In genomic region chr17:42124256-42124655, GRCh38 we compare ENCODE assay signal across 20 cellular contexts. TPM values are rescaled to one million over a fixed set of nuclear protein-coding genes. Genes with fewer than 3 reads are reported as not detected.
"Had no signal": no experiment of that assay in that cellular context is flagged by ENCODE, and none has a peak within 500 bp of the region (broad histone marks: within the 10 kb centered on the region; RNA-seq: fewer than 3 reads in every experiment).

No MANE protein-coding gene starts in this region.

- ATAC-seq: activated CD8-positive, alpha-beta T cell treated with anti-CD3 and anti-CD28 coated beads for 36 hours; activated T-cell treated with anti-CD3 and anti-CD28 coated beads, Interleukin-2, amount 50 U/mL, for 4 hours; left ventricle myocardium superior; pancreas; WTC11 had no signal

- H3K27ac Mint-ChIP-seq: activated CD8-positive, alpha-beta T cell treated with anti-CD3 and anti-CD28 coated beads for 36 hours; activated naive CD4-positive, alpha-beta T cell treated with anti-CD3 and anti-CD28 coated beads, Interleukin-2, amount 50 U/mL, for 24 hours; nephron; WTC11 had no signal

- DNase-seq: activated CD4-positive, alpha-beta T cell treated with anti-CD3 and anti-CD28 coated beads for 4 hours; activated CD8-positive, alpha-beta T cell treated with anti-CD3 and anti-CD28 coated beads for 36 hours; activated effector memory CD4-positive, alpha-beta T cell treated with anti-CD3 and anti-CD28 coated beads, Interleukin-2, amount 50 U/mL, for 16 hours; activated T-cell treated with anti-CD3 and anti-CD28 coated beads, Interleukin-2, amount 50 U/mL, for 4 hours; adrenal gland; colonic mucosa; esophagus squamous epithelium; foreskin fibroblast; glutamatergic neuron; hypothalamus; kidney glomerular epithelial cell; left ventricle myocardium superior; mesenchymal stem cell; pancreas; stimulated activated CD4-positive, alpha-beta T cell treated with anti-CD3 and anti-CD28 coated beads, Interleukin-1b, Interleukin-23, amount 100 ng/mL, for 48 hours; T-helper 2 cell had no signal

- H3K27ac ChIP-seq: adrenal gland, cardiac muscle cell, colonic mucosa, esophagus squamous epithelium, pancreas had no signal

- H3K4me3 Mint-ChIP-seq: activated CD8-positive, alpha-beta T cell treated with anti-CD3 and anti-CD28 coated beads for 36 hours; activated naive CD4-positive, alpha-beta T cell treated with anti-CD3 and anti-CD28 coated beads, Interleukin-2, amount 50 U/mL, for 24 hours; activated T-cell treated with anti-CD3 and anti-CD28 coated beads, Interleukin-2, amount 50 U/mL, for 4 hours; WTC11 had no signal

- H3K27me3 ChIP-seq: adrenal gland, cardiac muscle cell, colonic mucosa, esophagus squamous epithelium, pancreas had no signal

- H3K27me3 Mint-ChIP-seq: activated CD8-positive, alpha-beta T cell treated with anti-CD3 and anti-CD28 coated beads for 36 hours; activated naive CD4-positive, alpha-beta T cell treated with anti-CD3 and anti-CD28 coated beads, Interleukin-2, amount 50 U/mL, for 24 hours had no signal

- H3K9me3 ChIP-seq: adrenal gland, colonic mucosa, esophagus squamous epithelium, pancreas had no signal

- H3K9me3 Mint-ChIP-seq: activated CD8-positive, alpha-beta T cell treated with anti-CD3 and anti-CD28 coated beads for 36 hours; activated naive CD4-positive, alpha-beta T cell treated with anti-CD3 and anti-CD28 coated beads, Interleukin-2, amount 50 U/mL, for 24 hours; activated T-cell treated with anti-CD3 and anti-CD28 coated beads, Interleukin-2, amount 50 U/mL, for 4 hours; nephron; WTC11 had no signal

- H3K4me3 ChIP-seq: adrenal gland, cardiac muscle cell, colonic mucosa, esophagus squamous epithelium, pancreas had no signal

RNA-seq across cellular contexts. Expression of gene HSPB9, which starts 1.7 kb away (rescaled TPM):
- total RNA-seq: colonic mucosa, esophagus squamous epithelium had no signal

RNA-seq across cellular contexts. Expression of gene DHX58, which starts 11.7 kb away (rescaled TPM):
- polyA plus RNA-seq: cardiac muscle cell had no signal
